In genomic region chr12:8065991-8066594, GRCh38 we compare ENCODE assay signal across 9 cellular contexts. TPM values are rescaled to one million over a fixed set of nuclear protein-coding genes. Genes with fewer than 3 reads are reported as not detected.
A peak's percentile ranks its signal among the peaks of the same experiment; 100 is the strongest.
DNase-seq lines count a peak whose midpoint lies in the region; ATAC-seq, FAIRE-seq and TF ChIP-seq lines count a peak whose summit lies in the region.
"Had no signal": no experiment of that assay in that cellular context is flagged by ENCODE, and none has a peak within 500 bp of the region (broad histone marks: within the 10 kb centered on the region; RNA-seq: fewer than 3 reads in every experiment).

Gene C3AR1, minus strand, starts transcription at chr12:8066359. Its CDS starts 6,174 bp downstream, at chr12:8060185.

- H3K27ac Mint-ChIP-seq in T-cell: peak within 1 kb of the TSS; percentile 92 to 93
- H3K27ac Mint-ChIP-seq in central memory CD8-positive, alpha-beta T cell (ENCODE audit: low read depth): peak within 1 kb of the TSS; percentile 93

- ATAC-seq in HG03095 (IDR thresholded peaks at IDR 0.05; ENCODE audit: unreplicated experiment) (peak; percentile 87), T-cell (replicated peaks in 1 of 4) (peak; percentile 100)
- peak; percentile 100 for ATAC-seq in central memory CD8-positive, alpha-beta T cell (replicated peaks; ENCODE audit: extremely low read depth, poor library complexity, severe bottlenecking)

- peak; percentile 41 for DNase-seq in GM12891 (ENCODE audit: insufficient read length, low spot score)
- DNase-seq in T-cell: peak in 33 of 34 experiments; percentile 13 to 58 (median 40)
- DNase-seq in central memory CD8-positive, alpha-beta T cell (ENCODE audit: low spot score in 2 of 2): peak in 1 of 2 donors; percentile 33
- DNase-seq in midbrain (lab: John Stamatoyannopoulos, UW): peak; percentile 41
- DNase-seq in HuH-7.5 (ENCODE audit: low spot score): no peak
- no peak for DNase-seq in NK-92 (lab: John Stamatoyannopoulos, UW; ENCODE audit: unreplicated experiment)
- no peak for DNase-seq in frontal cortex (ENCODE audit: low spot score in 2 of 2)

- FAIRE-seq in GM12891 (lab: Jason Lieb, UNC): peak; percentile 51
- no peak for FAIRE-seq in frontal cortex (lab: Jason Lieb, UNC)
- FAIRE-seq: islet of Langerhans had no signal

- peak within 1 kb of the TSS; percentile 61 to 66 (median 62) for H3K4me3 Mint-ChIP-seq in T-cell
- peak within 1 kb of the TSS; percentile 78 for H3K4me3 Mint-ChIP-seq in central memory CD8-positive, alpha-beta T cell

- CTCF ChIA-PET in T-cell (lab: Charles Lee): interaction anchor here (0.5 to 1.5 kb wide), 6 partner anchors 11 to 908 kb away, joined by 3 to 30 read pairs (median 4); no protein-coding TSS in a partner anchor

- H3K9me3 Mint-ChIP-seq in T-cell: no peaks in the 10 kb centered on the region
- H3K9me3 Mint-ChIP-seq in central memory CD8-positive, alpha-beta T cell: no peaks in the 10 kb centered on the region

- H3K27me3 Mint-ChIP-seq in T-cell: no peaks in the 10 kb centered on the region
- H3K27me3 Mint-ChIP-seq in central memory CD8-positive, alpha-beta T cell: peaks cover 9% of the 10 kb centered on the region

- H3K4me1 Mint-ChIP-seq in T-cell: peaks cover 32 to 41% (median 37%) of the 10 kb centered on the region in 3 donors
- peaks cover 34% of the 10 kb centered on the region for H3K4me1 Mint-ChIP-seq in central memory CD8-positive, alpha-beta T cell

- H3K36me3 Mint-ChIP-seq in T-cell: peaks cover 4% of the 10 kb centered on the region
- no peaks in the 10 kb centered on the region for H3K36me3 Mint-ChIP-seq in central memory CD8-positive, alpha-beta T cell (ENCODE audit: insufficient read depth)

- TF ChIP-seq POLR2A in GM12891 (IDR thresholded peaks at IDR 0.05; ENCODE audit: low read depth, low read length): no peak

- POLR2A ChIA-PET in T-cell (lab: Charles Lee): interaction anchor here (0.6 to 1.3 kb wide), 7 partner anchors 17 to 396 kb away, joined by 3 to 7 read pairs (median 3); no protein-coding TSS in a partner anchor

TF ChIP-seq in GM12891, 5 proteins besides CTCF, POLR2A, EP300 and RAD21:
- TF ChIP-seq PAX5 (IDR thresholded peaks at IDR 0.05; ENCODE audit: insufficient read depth, low read length, severe bottlenecking): no peak
- TF ChIP-seq SPI1 (IDR thresholded peaks at IDR 0.05; ENCODE audit: low read depth, low read length): peak; percentile 3; the same call in 1 of the 2 replicates

RNA-seq across cellular contexts. Expression of gene C3AR1, which starts in this region (rescaled TPM):
- 0.26 TPM for polyA plus RNA-seq in GM12891 (2012; ENCODE audit: low read depth, missing spikeins)
- total RNA-seq in T-cell: 1 to 10 TPM in 4 of 5 donors, under 1 TPM in 1; 0.68 to 5.1 (median 2.4) TPM
- 1.6 TPM for total RNA-seq in frontal cortex

Comparison
In these comparisons a context has a peak if more than half of its experiments do, and no peak if none do; other contexts are left out.
1. DNase-seq: peak in GM12891 (single experiment), T-cell (33 of 34) and midbrain (single experiment); none in HuH-7.5 (single experiment), NK-92 (single experiment) and frontal cortex (0 of 2).
2. Peak in every context shown above with its lines, with median percentiles within 50 percentile points of each other: ATAC-seq.